23 cellular contexts compared by ENCODE assay signal in genomic region chr7:67771840-67772605, GRCh38.
"Had no signal": no experiment of that assay in that cellular context is flagged by ENCODE, and none has a peak within 500 bp of the region (broad histone marks: within the 10 kb centered on the region; RNA-seq: fewer than 3 reads in every experiment).

No MANE protein-coding gene starts in this region.

- H3K4me3 ChIP-seq: dorsolateral prefrontal cortex, esophagus squamous epithelium, gastrocnemius medialis, spleen, suprapubic skin, tibial nerve, uterus had no signal

- ATAC-seq: activated CD4-positive, alpha-beta T cell treated with anti-CD3 and anti-CD28 coated beads for 36 hours; activated T-cell treated with anti-CD3 and anti-CD28 coated beads, Interleukin-2, amount 50 U/mL, for 4 hours; effector memory CD8-positive, alpha-beta T cell; gastrocnemius medialis had no signal

- H3K36me3 ChIP-seq: esophagus squamous epithelium, gastrocnemius medialis, spleen, suprapubic skin, tibial nerve, uterus had no signal

- H3K4me1 Mint-ChIP-seq: activated B cell treated with CpG ODN at 0.5 μM for 24 hours; activated CD4-positive, alpha-beta T cell treated with anti-CD3 and anti-CD28 coated beads for 36 hours; activated naive CD8-positive, alpha-beta T cell treated with anti-CD3 and anti-CD28 coated beads for 36 hours; central memory CD8-positive, alpha-beta T cell; memory B cell had no signal

- H3K9me3 ChIP-seq: gastrocnemius medialis, suprapubic skin, uterus had no signal

- H3K27ac ChIP-seq: dorsolateral prefrontal cortex, esophagus squamous epithelium, gastrocnemius medialis, spleen, suprapubic skin, tibial nerve, uterus had no signal

- H3K36me3 Mint-ChIP-seq: activated naive CD8-positive, alpha-beta T cell treated with anti-CD3 and anti-CD28 coated beads for 36 hours; memory B cell had no signal

- H3K9me3 Mint-ChIP-seq: activated naive CD8-positive, alpha-beta T cell treated with anti-CD3 and anti-CD28 coated beads for 36 hours had no signal

- H3K27me3 Mint-ChIP-seq: activated B cell treated with CpG ODN at 0.5 μM for 24 hours; activated CD4-positive, alpha-beta T cell treated with anti-CD3 and anti-CD28 coated beads for 36 hours; activated naive CD8-positive, alpha-beta T cell treated with anti-CD3 and anti-CD28 coated beads for 36 hours; central memory CD8-positive, alpha-beta T cell; effector memory CD8-positive, alpha-beta T cell; memory B cell; stimulated activated naive CD8-positive, alpha-beta T cell treated with anti-CD3 and anti-CD28 coated beads, Interleukin-15, Interleukin-2, amounts not matched to agents 100 ng/mL and 50 ng/mL, for 24 hours had no signal

- H3K27me3 ChIP-seq: esophagus squamous epithelium, gastrocnemius medialis, spleen, suprapubic skin, tibial nerve, uterus had no signal

- H3K4me1 ChIP-seq: esophagus squamous epithelium, gastrocnemius medialis, spleen, suprapubic skin, tibial nerve, uterus had no signal

- H3K27ac Mint-ChIP-seq: activated B cell treated with CpG ODN at 0.5 μM for 24 hours; activated CD4-positive, alpha-beta T cell treated with anti-CD3 and anti-CD28 coated beads for 36 hours; activated naive CD8-positive, alpha-beta T cell treated with anti-CD3 and anti-CD28 coated beads for 36 hours; activated T-helper 2 cell treated with anti-CD3 and anti-CD28 coated beads, Interferon-gamma antibody, Interleukin-2, Interleukin-4, amounts not matched to agents 10 μg/mL and 5 μg/mL and 100 μg/mL, durations not matched to agents 14 hours and 24 hours and 36 hours; effector memory CD8-positive, alpha-beta T cell; memory B cell; stimulated activated naive CD8-positive, alpha-beta T cell treated with anti-CD3 and anti-CD28 coated beads, Interleukin-15, Interleukin-2, amounts not matched to agents 100 ng/mL and 50 ng/mL, for 24 hours had no signal

- H3K4me3 Mint-ChIP-seq: activated B cell treated with CpG ODN at 0.5 μM for 24 hours; activated CD4-positive, alpha-beta T cell treated with anti-CD3 and anti-CD28 coated beads for 36 hours; activated naive CD8-positive, alpha-beta T cell treated with anti-CD3 and anti-CD28 coated beads for 36 hours; activated T-cell treated with anti-CD3 and anti-CD28 coated beads, Interleukin-2, amount 50 U/mL, for 4 hours; central memory CD8-positive, alpha-beta T cell; effector memory CD8-positive, alpha-beta T cell; memory B cell; nephron; stimulated activated naive CD8-positive, alpha-beta T cell treated with anti-CD3 and anti-CD28 coated beads, Interleukin-15, Interleukin-2, amounts not matched to agents 100 ng/mL and 50 ng/mL, for 24 hours had no signal

- DNase-seq: activated B cell treated with CpG ODN at 0.5 μM for 24 hours; activated CD4-positive, alpha-beta T cell treated with anti-CD3 and anti-CD28 coated beads for 36 hours; activated CD4-positive, alpha-beta T cell treated with anti-CD3 and anti-CD28 coated beads, Interleukin-2, amount 50 U/mL, for 4 hours; activated CD8-positive, alpha-beta memory T cell treated with anti-CD3 and anti-CD28 coated beads for 24 hours; activated CD8-positive, alpha-beta memory T cell treated with anti-CD3 and anti-CD28 coated beads, Interleukin-2, amount 50 U/mL, for 4 hours; activated naive CD4-positive, alpha-beta T cell treated with Interleukin-2 at 50 U/mL for 16 hours; activated naive CD8-positive, alpha-beta T cell treated with anti-CD3 and anti-CD28 coated beads for 36 hours; activated T-cell treated with anti-CD3 and anti-CD28 coated beads, Interleukin-2, amount 50 U/mL, for 4 hours; effector memory CD8-positive, alpha-beta T cell; esophagus squamous epithelium; gastrocnemius medialis; spleen; stimulated activated CD4-positive, alpha-beta T cell treated with anti-CD3 and anti-CD28 coated beads, Interleukin-4, amount 100 ng/mL, for 1 hour; T-helper 1 cell; uterus had no signal
